8 cellular contexts compared by ENCODE assay signal in the genomic region with DNA sequence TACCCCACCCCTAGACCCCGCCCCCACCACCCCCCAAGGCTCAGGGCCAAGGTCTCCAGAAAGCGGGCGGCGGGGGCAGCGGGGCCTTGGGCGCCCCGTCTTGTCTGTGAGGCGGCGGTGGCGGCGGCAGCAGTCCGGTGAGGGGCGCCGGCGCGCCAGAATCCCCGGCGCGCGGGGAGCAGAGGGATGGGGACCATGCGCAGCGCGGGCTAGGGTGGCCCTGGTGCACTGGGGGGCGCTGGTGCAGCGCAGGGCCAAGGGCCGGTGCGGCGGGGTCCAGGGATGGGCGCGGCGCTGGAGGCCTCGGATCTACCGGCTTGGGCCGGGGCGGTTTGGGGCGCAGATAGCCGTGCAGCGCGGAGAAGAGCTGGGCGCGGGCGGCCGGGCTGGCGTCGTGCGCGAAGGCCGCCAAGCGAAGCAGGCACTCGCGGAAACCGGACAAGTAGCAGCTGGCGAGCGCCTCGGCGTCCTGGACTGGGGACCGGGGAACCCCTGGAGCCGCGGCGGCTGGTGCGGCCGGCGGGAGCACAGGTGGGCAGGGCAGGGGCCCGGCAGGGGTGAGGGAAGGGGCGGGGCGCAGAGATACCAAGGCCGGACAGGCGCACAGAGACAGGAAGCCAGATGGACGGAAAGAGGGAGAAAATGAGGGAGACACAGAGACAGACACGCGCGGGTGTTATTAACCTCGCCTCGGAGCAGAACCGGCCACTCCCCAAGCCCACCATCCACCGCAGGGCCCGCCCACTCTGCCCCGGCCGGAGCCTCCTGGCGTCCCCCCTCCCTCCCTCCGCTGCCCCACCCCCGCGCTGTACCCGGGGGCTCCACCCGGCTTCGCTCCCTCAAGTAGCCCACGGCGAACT. TPM values are rescaled to one million over a fixed set of nuclear protein-coding genes. Genes with fewer than 3 reads are reported as not detected.
DNase-seq lines count a peak whose midpoint lies in the region; ATAC-seq and TF ChIP-seq lines count a peak whose summit lies in the region.

No MANE protein-coding gene starts in this region.

- H3K4me3 ChIP-seq in astrocyte of the cerebellum (ENCODE audit: low read depth, low read length) = peak overlapping the region; percentile 54

- ATAC-seq in HG02759 (IDR thresholded peaks at IDR 0.05; ENCODE audit: unreplicated experiment) (peak; percentile 29), GM18909 (IDR thresholded peaks at IDR 0.05; ENCODE audit: poor library complexity, unreplicated experiment) (no peak), GM18868 (IDR thresholded peaks at IDR 0.05; ENCODE audit: unreplicated experiment) (no peak)

- peak; percentile 42 for TF ChIP-seq CTCF in astrocyte of the cerebellum (IDR thresholded peaks at IDR 0.05; ENCODE audit: low read depth, low read length, missing control alignments)

- in situ Hi-C loops in astrocyte of the cerebellum (cut with HindIII; ENCODE audit: low sequenced_read_pairs) = loop anchor here (25.0 kb wide), 1 partner anchor 191 kb away; a partner anchor contains a TSS

- DNase-seq in ELF-1 (ENCODE audit: low read depth, low spot score) (peak; percentile 74), astrocyte of the cerebellum (ENCODE audit: low read depth) (no peak), hypothalamus (lab: John Stamatoyannopoulos, UW) (peak in 43 of 51 donors; percentile 23 to 84 (median 56)), putamen (ENCODE audit: low spot score) (peak; percentile 56)

TF ChIP-seq in PFSK-1, 5 proteins besides CTCF, POLR2A, EP300 and RAD21:
- TF ChIP-seq FOXP2 (optimal IDR thresholded peaks at IDR 0.05; ENCODE audit: borderline replicate concordance, extremely low read depth, extremely low read length, insufficient read depth) (peak; percentile 57), POLR2AphosphoS5 (IDR thresholded peaks at IDR 0.05; ENCODE audit: low read depth, low read length) (no peak), SIN3A (IDR thresholded peaks at IDR 0.05; ENCODE audit: borderline replicate concordance, insufficient read depth, low read length) (no peak)
TF ChIP-seq in PFSK-1: peak in this region for 1.

RNA-seq across cellular contexts. Expression of a gene that starts 2.1 kb away (rescaled TPM):
- polyA plus RNA-seq in PFSK-1 (2012; ENCODE audit: insufficient read length, low read depth) = 26.6 TPM

RNA-seq across cellular contexts. Expression of a gene that starts 3.4 kb away (rescaled TPM):
- polyA plus RNA-seq in PFSK-1 (2012; ENCODE audit: insufficient read length, low read depth) = 0.93 TPM

RNA-seq across cellular contexts. Expression of a gene that starts 30.4 kb away (rescaled TPM):
- 90.4 TPM for polyA plus RNA-seq in PFSK-1 (2012; ENCODE audit: insufficient read length, low read depth)

RNA-seq across cellular contexts. Expression of a gene that starts 34.2 kb away (rescaled TPM):
- 0.72 TPM for polyA plus RNA-seq in PFSK-1 (2012; ENCODE audit: insufficient read length, low read depth)

RNA-seq across cellular contexts. Expression of a gene that starts 41.0 kb away (rescaled TPM):
- 31.6 TPM for polyA plus RNA-seq in PFSK-1 (2012; ENCODE audit: insufficient read length, low read depth)
